ENCODE assay signal across 16 cellular contexts in genomic region chr17:30559656-30560055, GRCh38.
DNase-seq lines count a peak whose midpoint lies in the region; TF ChIP-seq lines count a peak whose summit lies in the region.
"Had no signal": no experiment of that assay in that cellular context is flagged by ENCODE, and none has a peak within 500 bp of the region (broad histone marks: within the 10 kb centered on the region; RNA-seq: fewer than 3 reads in every experiment).

No MANE protein-coding gene starts in this region.

- TF ChIP-seq CTCF in stomach (IDR thresholded peaks at IDR 0.05): no peak
- no peak for TF ChIP-seq CTCF in GM10248 (IDR thresholded peaks at IDR 0.05; ENCODE audit: control extremely low read depth, extremely low read depth, low read depth, missing control alignments)
- no peak for TF ChIP-seq CTCF in lower leg skin (IDR thresholded peaks at IDR 0.05)

- POLR2A ChIA-PET in GM10248 (lab: Yijun Ruan, JAX): no interaction called here

- no peaks in the 10 kb centered on the region for H3K9me3 ChIP-seq in stomach

- H3K27ac ChIP-seq in stomach: no peak overlapping the region
- H3K27ac ChIP-seq: BLaER1 treated with 17β-estradiol and CSF1 and Interleukin-3, amounts not matched to agents 10 nM and 100 nM had no signal

- WGBS in stomach, 5 donors: 79 to 90% (median 84%) methylated on average over 3 to 7 of the region's 7 CpGs
- WGBS in lower leg skin, 2 donors: 85% methylated on average over 7 of the region's 7 CpGs

- CTCF ChIA-PET in GM10248 (lab: Yijun Ruan, JAX): no interaction called here

- no peak overlapping the region for H3K4me3 ChIP-seq in stomach
- H3K4me3 ChIP-seq in lower leg skin (ENCODE audit: low read depth, poor library complexity, severe bottlenecking): no peak overlapping the region
- H3K4me3 ChIP-seq: BLaER1 treated with 17β-estradiol and CSF1 and Interleukin-3, amounts not matched to agents 10 nM and 100 nM; GM12878 had no signal

- H3K4me1 ChIP-seq in stomach: no peaks in the 10 kb centered on the region

- no peak for TF ChIP-seq EP300 in stomach (IDR thresholded peaks at IDR 0.05)

- intact Hi-C loops in stomach (cut with DNase I; ENCODE audit: low total_unique reads): no loop called here
- intact Hi-C loops in lower leg skin (cut with DNase I; ENCODE audit: low total_unique reads): no loop called here

- DNase-seq in activated CD8-positive, alpha-beta memory T cell treated with anti-CD3 and anti-CD28 coated beads, Interleukin-2, amount 50 U/mL, for 48 hours: peak; percentile 40
- no peak for DNase-seq in activated CD8-positive, alpha-beta memory T cell treated with anti-CD3 and anti-CD28 coated beads for 24 hours
- DNase-seq in mesenteric fat pad (ENCODE audit: low spot score) (peak; percentile 73), stomach (peak; percentile 2), GM10248 (ENCODE audit: extremely low spot score) (no peak), lower leg skin (ENCODE audit: low spot score in 2 of 2) (no peak), epidermal melanocyte (ENCODE audit: insufficient read length, low spot score) (no peak)
- DNase-seq: 8988T, Calu3, DMS79 treated with DMSO at 0.1 percent for 48 hours, GF-D8, GOT3, H7, HFFc6 had no signal

- no peaks in the 10 kb centered on the region for H3K36me3 ChIP-seq in stomach
- H3K36me3 ChIP-seq: BLaER1 treated with 17β-estradiol and CSF1 and Interleukin-3, amounts not matched to agents 10 nM and 100 nM had no signal

- TF ChIP-seq POLR2A in stomach (IDR thresholded peaks at IDR 0.05) (no peak), lower leg skin (IDR thresholded peaks at IDR 0.05) (no peak)

- H3K27me3 ChIP-seq in stomach: peaks cover 0 to under 1% (median 0%) of the 10 kb centered on the region in 3 donors
- H3K27me3 ChIP-seq: BLaER1 treated with 17β-estradiol and CSF1 and Interleukin-3, amounts not matched to agents 10 nM and 100 nM had no signal

Comparison
In these comparisons a context has a peak if more than half of its experiments do, and no peak if none do; other contexts are left out.
1. DNase-seq: peak in activated CD8-positive, alpha-beta memory T cell treated with anti-CD3 and anti-CD28 coated beads, Interleukin-2, amount 50 U/mL, for 48 hours (single experiment), mesenteric fat pad (single experiment) and stomach (single experiment); none in activated CD8-positive, alpha-beta memory T cell treated with anti-CD3 and anti-CD28 coated beads for 24 hours (single experiment), GM10248 (single experiment), lower leg skin (0 of 2) and epidermal melanocyte (single experiment).